In the genomic region with DNA sequence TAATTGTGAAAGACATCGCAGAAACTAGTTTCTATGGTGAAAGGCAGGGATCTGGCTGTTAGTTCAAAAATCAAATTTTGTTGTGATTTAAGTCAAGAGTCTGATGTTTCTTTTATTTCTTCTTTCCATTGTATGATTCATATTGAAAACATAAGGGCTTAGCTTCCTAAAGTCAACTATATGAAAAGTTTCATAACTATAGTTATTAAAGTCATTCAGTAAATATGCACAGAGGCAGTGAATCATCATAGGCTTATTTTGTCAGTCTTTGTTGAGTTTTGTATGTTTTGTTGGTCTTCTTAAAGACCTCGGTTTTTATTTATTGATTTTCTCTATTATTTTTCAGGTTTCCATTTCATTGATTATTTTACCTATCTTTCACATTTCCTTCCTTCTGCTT, we compare ENCODE assay signal across 6 cellular contexts. TPM values are rescaled to one million over a fixed set of nuclear protein-coding genes. Genes with fewer than 3 reads are reported as not detected.
"Had no signal": no experiment of that assay in that cellular context is flagged by ENCODE, and none has a peak within 500 bp of the region (broad histone marks: within the 10 kb centered on the region; RNA-seq: fewer than 3 reads in every experiment).

No MANE protein-coding gene starts in this region.

RNA-seq across cellular contexts. Expression of gene FAM236C, which starts 29.5 kb away (rescaled TPM):
- total RNA-seq: M059J, PC-9, Right ventricle myocardium superior, RPMI7951, SJSA1 had no signal
- polyA plus RNA-seq: SK-N-SH had no signal

RNA-seq across cellular contexts. Expression of gene FAM236A, which starts 55.1 kb away (rescaled TPM):
- total RNA-seq: M059J, PC-9, Right ventricle myocardium superior, RPMI7951, SJSA1 had no signal
- polyA plus RNA-seq: SK-N-SH had no signal
